21 cellular contexts compared by ENCODE assay signal in the genomic region with DNA sequence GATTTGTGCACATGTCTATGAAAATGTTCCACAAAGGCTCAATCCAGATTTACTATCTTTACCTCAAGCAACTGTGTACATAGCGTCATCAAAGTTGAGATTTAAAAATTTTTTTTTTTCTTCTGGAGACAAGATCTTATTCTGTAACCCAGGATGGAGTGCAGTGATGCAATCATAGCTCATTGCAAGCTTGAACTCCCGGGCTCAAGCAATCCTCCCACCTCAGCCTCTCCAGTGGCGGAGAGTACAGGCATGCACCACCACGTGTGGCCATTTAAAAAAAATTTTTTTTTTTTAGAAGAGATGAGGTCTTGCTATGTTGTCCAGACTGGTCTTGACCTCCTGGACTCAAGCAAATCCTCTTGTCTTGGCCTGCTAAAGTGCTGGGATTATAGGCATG. TPM values are rescaled to one million over a fixed set of nuclear protein-coding genes. Genes with fewer than 3 reads are reported as not detected.
A peak's percentile ranks its signal among the peaks of the same experiment; 100 is the strongest.
DNase-seq lines count a peak whose midpoint lies in the region; TF ChIP-seq lines count a peak whose summit lies in the region.
"Had no signal": no experiment of that assay in that cellular context is flagged by ENCODE, and none has a peak within 500 bp of the region (broad histone marks: within the 10 kb centered on the region; RNA-seq: fewer than 3 reads in every experiment).

No MANE protein-coding gene starts in this region.

- no peak overlapping the region for H3K27ac Mint-ChIP-seq in nephron
- no peak overlapping the region for H3K27ac Mint-ChIP-seq in nephron progenitor cell
- H3K27ac Mint-ChIP-seq in activated T-helper 2 cell treated with anti-CD3 and anti-CD28 coated beads, Interferon-gamma antibody, Interleukin-2, Interleukin-4, amounts not matched to agents 10 μg/mL and 5 μg/mL and 100 μg/mL, durations not matched to agents 14 hours and 24 hours and 36 hours = no peak overlapping the region
- H3K27ac Mint-ChIP-seq: CD14-positive monocyte had no signal

- no peak overlapping the region for H2AFZ ChIP-seq in Karpas-422 (ENCODE audit: low read length)
- H2AFZ ChIP-seq in SU-DHL-6 (ENCODE audit: low read depth, low read length, severe bottlenecking) = no peak overlapping the region

- intact Hi-C loops in activated T-helper 2 cell treated with anti-CD3 and anti-CD28 coated beads, Interferon-gamma antibody, Interleukin-2, Interleukin-4, amounts not matched to agents 10 μg/mL and 5 μg/mL and 100 μg/mL, durations not matched to agents 14 hours and 24 hours and 36 hours (cut with micrococcal nuclease) = loop anchor here (10.0 kb wide), 1 partner anchor 322 kb away; a partner anchor contains a TSS

- H3K9me3 Mint-ChIP-seq in nephron (no peaks in the 10 kb centered on the region), nephron progenitor cell (no peaks in the 10 kb centered on the region)
- H3K9me3 Mint-ChIP-seq in activated T-helper 2 cell treated with anti-CD3 and anti-CD28 coated beads, Interferon-gamma antibody, Interleukin-2, Interleukin-4, amounts not matched to agents 10 μg/mL and 5 μg/mL and 100 μg/mL, durations not matched to agents 14 hours and 24 hours and 36 hours = no peaks in the 10 kb centered on the region

- H3K9me2 ChIP-seq in DOHH2 (replicated peaks; ENCODE audit: control insufficient read depth, low read length) (no peaks in the 10 kb centered on the region), Karpas-422 (replicated peaks; ENCODE audit: insufficient read depth, low read length) (no peaks in the 10 kb centered on the region), SU-DHL-6 (replicated peaks; ENCODE audit: insufficient read depth, low read length) (no peaks in the 10 kb centered on the region)

- H3K4me3 ChIP-seq in DOHH2 (ENCODE audit: low read length) = peak overlapping the region; percentile 96
- H3K4me3 ChIP-seq in Karpas-422 (ENCODE audit: low read length) = 0 out of 2 replicates have a peak overlapping the region, but pooled peaks have one; percentile 1
- no peak overlapping the region for H3K4me3 ChIP-seq in SU-DHL-6 (ENCODE audit: insufficient read depth, low read length, poor library complexity, severe bottlenecking)

- H3K4me2 ChIP-seq in DOHH2 (ENCODE audit: low read length) (peak overlapping the region; percentile 76), Karpas-422 (ENCODE audit: low read depth, low read length, poor library complexity, severe bottlenecking) (peak overlapping the region; percentile 75), SU-DHL-6 (ENCODE audit: low read depth, low read length, poor library complexity, severe bottlenecking) (peak overlapping the region; percentile 84)
- H3K4me2 ChIP-seq: KMS-11 had no signal

- H3K4me3 Mint-ChIP-seq in nephron (peak overlapping the region in 2 of 3 experiments; percentile 21 to 32), nephron progenitor cell (no peak overlapping the region)
- no peak overlapping the region for H3K4me3 Mint-ChIP-seq in activated T-helper 2 cell treated with anti-CD3 and anti-CD28 coated beads, Interferon-gamma antibody, Interleukin-2, Interleukin-4, amounts not matched to agents 10 μg/mL and 5 μg/mL and 100 μg/mL, durations not matched to agents 14 hours and 24 hours and 36 hours (ENCODE audit: low read depth)

- no peak overlapping the region for H3K27ac ChIP-seq in DOHH2 (ENCODE audit: low read depth, low read length)
- H3K27ac ChIP-seq in Karpas-422 (ENCODE audit: low read length) = no peak overlapping the region
- no peak overlapping the region for H3K27ac ChIP-seq in SU-DHL-6 (ENCODE audit: low read depth, low read length)
- no peak overlapping the region for H3K27ac ChIP-seq in substantia nigra (ENCODE audit: low read depth, low read length, poor library complexity, severe bottlenecking)
- H3K27ac ChIP-seq: KMS-11 had no signal

- H3K36me3 Mint-ChIP-seq in nephron (ENCODE audit: low read depth) (no peaks in the 10 kb centered on the region), nephron progenitor cell (ENCODE audit: low read depth) (no peaks in the 10 kb centered on the region)
- H3K36me3 Mint-ChIP-seq in activated T-helper 2 cell treated with anti-CD3 and anti-CD28 coated beads, Interferon-gamma antibody, Interleukin-2, Interleukin-4, amounts not matched to agents 10 μg/mL and 5 μg/mL and 100 μg/mL, durations not matched to agents 14 hours and 24 hours and 36 hours (ENCODE audit: low read depth) = no peaks in the 10 kb centered on the region

- H3K79me2 ChIP-seq in DOHH2 (ENCODE audit: control insufficient read depth, low read length) (peaks cover 36% of the 10 kb centered on the region), Karpas-422 (ENCODE audit: low read length) (peaks cover 10% of the 10 kb centered on the region; the same call in 1 of the 2 replicates), SU-DHL-6 (ENCODE audit: insufficient read depth, low read length) (peaks cover 22% of the 10 kb centered on the region)

- DNase-seq in Karpas-422 (no peak), nephron progenitor cell (no peak), substantia nigra (lab: John Stamatoyannopoulos, UW) (no peak)
- DNase-seq in activated T-helper 2 cell treated with anti-CD3 and anti-CD28 coated beads, Interferon-gamma antibody, Interleukin-2, Interleukin-4, amounts not matched to agents 10 μg/mL and 5 μg/mL and 100 μg/mL, durations not matched to agents 14 hours and 24 hours and 36 hours (ENCODE audit: low spot score) = no peak
- DNase-seq: ACHN, DND-41, GOT3, NCI-H1092 treated with DMSO at 0.1 percent for 48 hours, NCI-H2081, NCI-H510A treated with DMSO at 0.1 percent for 48 hours, NCI-H82, PC-3, RPMI8226, SHP77 treated with DMSO at 0.1 percent for 48 hours, T-helper 1 cell had no signal

- H3K9me3 ChIP-seq in DOHH2 (ENCODE audit: control insufficient read depth, insufficient read depth, low read length) (no peaks in the 10 kb centered on the region), Karpas-422 (ENCODE audit: low read length) (no peaks in the 10 kb centered on the region), SU-DHL-6 (ENCODE audit: insufficient read depth, low read length) (no peaks in the 10 kb centered on the region)

- H4K20me1 ChIP-seq in DOHH2 (ENCODE audit: control insufficient read depth, insufficient read depth, low read depth, low read length) (no peaks in the 10 kb centered on the region), Karpas-422 (ENCODE audit: insufficient read depth, low read depth, low read length) (no peaks in the 10 kb centered on the region), SU-DHL-6 (ENCODE audit: low read depth, low read length) (no peaks in the 10 kb centered on the region)

- H3K27me3 ChIP-seq in DOHH2 (ENCODE audit: control insufficient read depth, low read length) (no peaks in the 10 kb centered on the region), Karpas-422 (ENCODE audit: low read length) (no peaks in the 10 kb centered on the region), SU-DHL-6 (ENCODE audit: low read length) (no peaks in the 10 kb centered on the region)

- H3K27me3 Mint-ChIP-seq in nephron (ENCODE audit: low read depth) (peaks cover 47% of the 10 kb centered on the region), nephron progenitor cell (ENCODE audit: low read depth, poor library complexity) (peaks cover 63% of the 10 kb centered on the region)
- H3K27me3 Mint-ChIP-seq in activated T-helper 2 cell treated with anti-CD3 and anti-CD28 coated beads, Interferon-gamma antibody, Interleukin-2, Interleukin-4, amounts not matched to agents 10 μg/mL and 5 μg/mL and 100 μg/mL, durations not matched to agents 14 hours and 24 hours and 36 hours (ENCODE audit: low read depth) = peaks cover 63% of the 10 kb centered on the region

- H3K9ac ChIP-seq in Karpas-422 (ENCODE audit: low read length) = 0 out of 2 replicates have a peak overlapping the region, but pooled peaks have one; percentile 5
- H3K9ac ChIP-seq in SU-DHL-6 (ENCODE audit: low read length) = no peak overlapping the region
- H3K9ac ChIP-seq: KMS-11 had no signal

- peaks cover 12% of the 10 kb centered on the region for H3K4me1 Mint-ChIP-seq in nephron
- peaks cover 15% of the 10 kb centered on the region for H3K4me1 Mint-ChIP-seq in nephron progenitor cell
- peaks cover 10% of the 10 kb centered on the region for H3K4me1 Mint-ChIP-seq in activated T-helper 2 cell treated with anti-CD3 and anti-CD28 coated beads, Interferon-gamma antibody, Interleukin-2, Interleukin-4, amounts not matched to agents 10 μg/mL and 5 μg/mL and 100 μg/mL, durations not matched to agents 14 hours and 24 hours and 36 hours (ENCODE audit: low read depth)

- H3K36me3 ChIP-seq in DOHH2 (ENCODE audit: control insufficient read depth, low read length) (peaks cover 61% of the 10 kb centered on the region), Karpas-422 (ENCODE audit: insufficient read depth, low read length) (no peaks in the 10 kb centered on the region), SU-DHL-6 (ENCODE audit: low read length) (0 out of 2 replicates have a peak, but pooled peaks cover 7% of the 10 kb centered on the region)

- peaks cover 30% of the 10 kb centered on the region for H3K4me1 ChIP-seq in DOHH2 (ENCODE audit: control insufficient read depth, low read length)
- peaks cover 26% of the 10 kb centered on the region for H3K4me1 ChIP-seq in Karpas-422 (ENCODE audit: low read length)

- H3F3A ChIP-seq in DOHH2 (ENCODE audit: control insufficient read depth, insufficient read depth) (peaks cover 9% of the 10 kb centered on the region; the same call in 1 of the 2 replicates), SU-DHL-6 (ENCODE audit: insufficient read depth) (peaks cover 17% of the 10 kb centered on the region)

- TF ChIP-seq CTCF in DOHH2 (IDR thresholded peaks at IDR 0.05; ENCODE audit: low read depth, low read length, poor library complexity, severe bottlenecking) = no peak
- no peak for TF ChIP-seq CTCF in SU-DHL-6 (IDR thresholded peaks at IDR 0.05; ENCODE audit: insufficient read depth, low read length, poor library complexity, severe bottlenecking)
- TF ChIP-seq CTCF in nephron (IDR thresholded peaks at IDR 0.05; ENCODE audit: unreplicated experiment in 3 of 3) = no peak
- no peak for TF ChIP-seq CTCF in nephron progenitor cell (IDR thresholded peaks at IDR 0.05)

RNA-seq across cellular contexts. Expression of a gene that starts 2.3 kb away (rescaled TPM):
- 26.5 and 33.7 TPM in 2 replicates for total RNA-seq in Karpas-422 (2014; rRNA removed; shearing (Covaris generic); ENCODE audit: low replicate concordance)
- 1.7 and 1.9 TPM in 2 replicates for total RNA-seq in activated T-helper 2 cell treated with anti-CD3 and anti-CD28 coated beads, Interferon-gamma antibody, Interleukin-2, Interleukin-4, amounts not matched to agents 10 μg/mL and 5 μg/mL and 100 μg/mL, durations not matched to agents 14 hours and 24 hours and 36 hours
- total RNA-seq: M059J had no signal

Comparison
In these comparisons a context has a peak if more than half of its experiments do, and no peak if none do; other contexts are left out.
1. H3K4me3 Mint-ChIP-seq: peak in nephron (2 of 3); none in nephron progenitor cell (single experiment) and activated T-helper 2 cell treated with anti-CD3 and anti-CD28 coated beads, Interferon-gamma antibody, Interleukin-2, Interleukin-4, amounts not matched to agents 10 μg/mL and 5 μg/mL and 100 μg/mL, durations not matched to agents 14 hours and 24 hours and 36 hours (single experiment).
2. Peak in every context shown above with its lines, with median percentiles within 50 percentile points of each other: H3K4me2 ChIP-seq.